In the genomic region with DNA sequence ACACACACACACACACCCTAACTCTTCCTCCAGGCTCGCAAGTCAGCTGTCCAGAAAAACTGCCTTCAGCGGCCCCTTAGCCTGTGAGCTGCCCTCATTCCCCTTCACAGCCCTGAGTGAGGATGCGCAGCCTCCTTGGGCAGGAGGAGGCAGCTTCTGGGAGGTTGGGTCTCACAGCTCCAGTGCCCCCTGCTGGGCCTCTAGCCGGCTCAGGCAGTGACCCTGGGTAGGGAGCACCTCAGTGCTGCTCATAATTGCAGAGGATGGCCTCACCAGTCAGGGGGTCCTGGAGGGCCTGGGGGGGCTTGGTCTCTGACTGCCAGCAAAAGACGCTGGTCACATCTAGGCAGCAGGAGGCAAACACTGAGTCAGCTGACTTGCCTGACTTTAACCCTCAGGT, we compare ENCODE assay signal across 8 cellular contexts. TPM values are rescaled to one million over a fixed set of nuclear protein-coding genes. Genes with fewer than 3 reads are reported as not detected.
DNase-seq lines count a peak whose midpoint lies in the region; ATAC-seq, FAIRE-seq and TF ChIP-seq lines count a peak whose summit lies in the region.

No MANE protein-coding gene starts in this region.

- H2BK5ac ChIP-seq in H1 (ENCODE audit: low read depth, low read length): no peak overlapping the region

- H3K79me2 ChIP-seq in H1 (ENCODE audit: control insufficient read depth in 1 of 2, insufficient read depth in 2 of 2, low read length in 2 of 2): no peaks in the 10 kb centered on the region

- no peak for FAIRE-seq in H1 (lab: Jason Lieb, UNC)

- peak overlapping the region; percentile 71; the same call in 1 of the 2 replicates for H4K8ac ChIP-seq in H1 (ENCODE audit: extremely low read depth, insufficient read depth, low read length)

- TF ChIP-seq CTCF in H1 (IDR thresholded peaks at IDR 0.05; ENCODE audit: control extremely low read depth in 1 of 3, insufficient read depth in 1 of 3, low read depth in 1 of 3, low read length in 3 of 3) (peak; percentile 12 to 39 (median 28); a peak in 2 of 4 replicates), psoas muscle (IDR thresholded peaks at IDR 0.05) (peak; percentile 8)

- TF ChIP-seq POLR2A in H1 (IDR thresholded peaks at IDR 0.05; ENCODE audit: control extremely low read depth in 1 of 2, low read depth in 2 of 2, low read length in 2 of 2): no peak

- no peak overlapping the region for H2BK15ac ChIP-seq in H1 (ENCODE audit: low read length)

- H3K9me3 ChIP-seq in H1 (ENCODE audit: insufficient read depth in 2 of 2, low read depth in 1 of 2, low read length in 1 of 2) (no peaks in the 10 kb centered on the region), psoas muscle (no peaks in the 10 kb centered on the region)

- no peak overlapping the region for H4K5ac ChIP-seq in H1 (ENCODE audit: insufficient read length, low read depth, low read length)

- H3K27me3 ChIP-seq in H1 (replicated peaks in 1 of 4; ENCODE audit: control insufficient read depth in 3 of 4, extremely low read depth in 1 of 4, insufficient read depth in 3 of 4, low read length in 3 of 4) (peaks cover 2 to 10% (median 6%) of the 10 kb centered on the region in 4 experiments; a peak in 4 of 7 replicates), psoas muscle (ENCODE audit: insufficient read depth in 3 of 3, low read length in 2 of 3) (peaks cover 0 to 16% (median 0%) of the 10 kb centered on the region in 3 donors)

- H3K56ac ChIP-seq in H1 (replicated peaks; ENCODE audit: insufficient read length, low read depth, low read length): no peak overlapping the region

- intact Hi-C loops in psoas muscle (cut with DNase I): no loop called here

- H3K14ac ChIP-seq in H1 (ENCODE audit: insufficient read length): no peak overlapping the region

- H3K23ac ChIP-seq in H1 (ENCODE audit: insufficient read length): no peak overlapping the region

- H2BK120ac ChIP-seq in H1 (replicated peaks; ENCODE audit: low read depth, low read length): no peak overlapping the region

- H3K4ac ChIP-seq in H1 (replicated peaks; ENCODE audit: insufficient read length, low read depth, low read length): no peak overlapping the region

- peaks cover 5% of the 10 kb centered on the region; the same call in 1 of the 2 replicates for H3K23me2 ChIP-seq in H1 (ENCODE audit: low read depth, low read length)

- no peak overlapping the region for H4K91ac ChIP-seq in H1 (replicated peaks; ENCODE audit: insufficient read length, low read length)

- H2BK20ac ChIP-seq in H1 (ENCODE audit: low read length): no peak overlapping the region

- H2AK5ac ChIP-seq in H1 (ENCODE audit: low read depth, low read length): no peak overlapping the region

- H3K36me3 ChIP-seq in H1 (ENCODE audit: control insufficient read depth in 2 of 4, insufficient read depth in 4 of 4, low read length in 3 of 4) (no peaks in the 10 kb centered on the region), psoas muscle (ENCODE audit: insufficient read depth in 1 of 2, low read depth in 1 of 2) (no peaks in the 10 kb centered on the region)

- H2BK12ac ChIP-seq in H1 (ENCODE audit: low read depth, low read length): no peak overlapping the region

- 53% methylated on average over 5 of the region's 5 CpGs; no CpG with 5 or more reads in 1 of the 2 experiments for WGBS in H1 (ENCODE audit: extremely low coverage in 1 of 2, insufficient coverage in 1 of 2, insufficient read length in 1 of 2, insufficient replicate concordance in 2 of 2, low coverage in 1 of 2, low lambda C conversion rate in 2 of 2, missing lambda C conversion rate in 1 of 2), 2 experiments
- WGBS in psoas muscle, 3 donors: 28 to 37% (median 35%) methylated on average over 5 of the region's 5 CpGs

- ATAC-seq in psoas muscle (peak in 3 of 4 donors; percentile 31 to 47 (median 43)), HG03460 (IDR thresholded peaks at IDR 0.05; ENCODE audit: unreplicated experiment) (no peak)

- H3K4me3 ChIP-seq in H1 (ENCODE audit: extremely low read depth in 1 of 4, insufficient read depth in 2 of 4, low read depth in 3 of 4, low read length in 4 of 4): peak overlapping the region in 3 of 4 experiments; percentile 56 to 68 (median 67); a peak in 4 of 8 replicates
- peak overlapping the region; percentile 68 for H3K4me3 ChIP-seq in psoas muscle

- H3K4me2 ChIP-seq in H1 (ENCODE audit: insufficient read depth in 1 of 2, low read depth in 2 of 2, low read length in 2 of 2): peak overlapping the region; percentile 57 to 95

- no peak overlapping the region for H3K9ac ChIP-seq in H1 (replicated peaks in 1 of 4; ENCODE audit: extremely low read depth in 1 of 4, low read depth in 3 of 4, low read length in 3 of 4)

- no peak for TF ChIP-seq EP300 in H1 (IDR thresholded peaks at IDR 0.05; ENCODE audit: borderline replicate concordance in 1 of 2, low read depth in 2 of 2, low read length in 2 of 2)

- CTCF ChIA-PET in H1 (lab: Charles Lee; ENCODE audit: partially characterized antibody): interaction anchor here (0.7 to 3.4 kb wide), 7 partner anchors 10 to 361 kb away, joined by 3 to 19 read pairs (median 3); no protein-coding TSS in a partner anchor

- H2AFZ ChIP-seq in H1 (ENCODE audit: low read length): no peak overlapping the region

- TF ChIP-seq RAD21 in H1 (IDR thresholded peaks at IDR 0.05 in 1 of 2, conservative IDR thresholded peaks at IDR 0.05 in 1 of 2; ENCODE audit: low read depth in 2 of 2, low read length in 2 of 2): peak; percentile 22 to 37; a peak in 2 of 4 replicates

- POLR2A ChIA-PET in H1 (lab: Charles Lee; ENCODE audit: partially characterized antibody): interaction anchor here (1.1 to 1.2 kb wide), 2 partner anchors 42 to 892 kb away, joined by 3 read pairs; no protein-coding TSS in a partner anchor

- H3K79me1 ChIP-seq in H1 (ENCODE audit: low read depth, low read length): no peaks in the 10 kb centered on the region

- no peaks in the 10 kb centered on the region for H3K4me1 ChIP-seq in H1 (replicated peaks in 1 of 4; ENCODE audit: control insufficient read depth in 3 of 4, insufficient read depth in 4 of 4, low read length in 3 of 4)
- H3K4me1 ChIP-seq in psoas muscle: peaks cover 9% of the 10 kb centered on the region

- peak overlapping the region; percentile 60; the same call in 1 of the 2 replicates for H3K18ac ChIP-seq in H1 (ENCODE audit: extremely low read depth, low read length)

- H3K27ac ChIP-seq in H1 (ENCODE audit: low read depth, low read length) (no peak overlapping the region), psoas muscle (no peak overlapping the region)

- H4K20me1 ChIP-seq in H1 (replicated peaks in 1 of 2; ENCODE audit: control insufficient read depth in 1 of 2, insufficient read depth in 2 of 2, low read length in 2 of 2): no peaks in the 10 kb centered on the region

- DNase-seq in GM03348 (ENCODE audit: low spot score) (peak; percentile 19), NCI-H1092 treated with DMSO at 0.1 percent for 48 hours (lab: John Stamatoyannopoulos, UW) (peak; percentile 31), H1 (ENCODE audit: low read depth in 1 of 2, low spot score in 2 of 2) (peak in 1 of 2 experiments; percentile 72), psoas muscle (no peak), SIG-M5 treated with dmso at 0.1 percent for 504 hours (lab: John Stamatoyannopoulos, UW; ENCODE audit: unreplicated experiment) (no peak), activated gamma-delta T cell treated with Interleukin-2 at 50 U/mL for 16 hours (no peak), midbrain (lab: John Stamatoyannopoulos, UW) (no peak)

TF ChIP-seq in H1, 55 proteins besides CTCF, POLR2A, EP300 and RAD21 (continues in another document):
- TF ChIP-seq NRF1 (IDR thresholded peaks at IDR 0.05; ENCODE audit: low read depth, low read length): no peak
- no peak for TF ChIP-seq GTF2F1 (IDR thresholded peaks at IDR 0.05; ENCODE audit: borderline replicate concordance, low read depth, low read length)
- no peak for TF ChIP-seq BCL11A (IDR thresholded peaks at IDR 0.05; ENCODE audit: low read depth in 2 of 2, low read length in 2 of 2)
- TF ChIP-seq TAF7 (optimal IDR thresholded peaks at IDR 0.05; ENCODE audit: borderline replicate concordance, low read depth, low read length): no peak
- no peak for TF ChIP-seq TCF12 (IDR thresholded peaks at IDR 0.05; ENCODE audit: low read depth, low read length)

RNA-seq across cellular contexts. Expression of a gene that starts 43.7 kb away (rescaled TPM):
- total RNA-seq in H1 (2021; fragmentation: NEBNext Ultra II Directional; extraction: Animal tissue kit (Norgen Biotek cat#: 25700)): 21.2 and 23.2 TPM in 2 replicates
- polyA plus RNA-seq in H1 (2011; rRNA removed) (4.5 and 6.2 TPM in 2 replicates), psoas muscle (1 to 10 TPM in 2 of 3 donors, under 1 TPM in 1; 0.96 to 3.0 (median 1.5) TPM)
- polyA plus RNA-seq in H1 (2011; cell fraction: cytosol; rRNA removed): 7.9 TPM
- polyA plus RNA-seq in H1 (2011; cell fraction: nucleus; rRNA removed): 8.4 TPM
- 5.7 to 10.4 TPM (median 7.1 TPM) in 4 replicates for polyA plus RNA-seq in H1 (2012, experiment 1 of 2)
- 1.4 TPM for polyA plus RNA-seq in H1 (2012, experiment 2 of 2)
- 17.0 TPM for polyA plus RNA-seq in H1 (2013, experiment 1 of 2)
- 15.8 TPM for polyA plus RNA-seq in H1 (2013, experiment 2 of 2)
- 14.1 and 19.5 TPM in 2 replicates for polyA minus RNA-seq in H1 (2011; rRNA and poly(A)+ RNA removed)
- 13.4 TPM for polyA minus RNA-seq in H1 (2011; cell fraction: cytosol; rRNA and poly(A)+ RNA removed)
- 42.4 TPM for polyA minus RNA-seq in H1 (2011; cell fraction: nucleus; rRNA and poly(A)+ RNA removed)
- total RNA-seq in psoas muscle: 1 to 10 TPM; 1.2 to 2.9 (median 1.9) TPM

RNA-seq across cellular contexts. Expression of a gene that starts 44.1 kb away (rescaled TPM):
- 10.2 and 13.0 TPM in 2 replicates for total RNA-seq in H1 (2021; fragmentation: NEBNext Ultra II Directional; extraction: Animal tissue kit (Norgen Biotek cat#: 25700))
- polyA plus RNA-seq in H1 (2011; rRNA removed) (2.1 and 2.9 TPM in 2 replicates), psoas muscle (1 to 10 TPM in 2 of 3 donors, under 1 TPM in 1; 0.58 to 3.2 (median 1.5) TPM)
- 4.2 TPM for polyA plus RNA-seq in H1 (2011; cell fraction: cytosol; rRNA removed)
- polyA plus RNA-seq in H1 (2011; cell fraction: nucleus; rRNA removed): 5.2 TPM
- 2.6 to 10.0 TPM (median 3.8 TPM) in 4 replicates for polyA plus RNA-seq in H1 (2012, experiment 1 of 2)
- 0.26 TPM for polyA plus RNA-seq in H1 (2012, experiment 2 of 2)
- polyA plus RNA-seq in H1 (2013, experiment 1 of 2): 13.2 TPM
- polyA plus RNA-seq in H1 (2013, experiment 2 of 2): 11.7 TPM
- polyA minus RNA-seq in H1 (2011; rRNA and poly(A)+ RNA removed): 8.3 and 10.8 TPM in 2 replicates
- polyA minus RNA-seq in H1 (2011; cell fraction: cytosol; rRNA and poly(A)+ RNA removed): 5.5 TPM
- 37.9 TPM for polyA minus RNA-seq in H1 (2011; cell fraction: nucleus; rRNA and poly(A)+ RNA removed)
- total RNA-seq in psoas muscle: 1 to 10 TPM; 1.1 to 2.0 (median 1.6) TPM

RNA-seq across cellular contexts. Expression of a gene that starts 59.7 kb away (rescaled TPM):
- 9.7 and 11.4 TPM in 2 replicates for total RNA-seq in H1 (2021; fragmentation: NEBNext Ultra II Directional; extraction: Animal tissue kit (Norgen Biotek cat#: 25700))
- polyA plus RNA-seq in H1 (2011; rRNA removed) (8.8 and 9.5 TPM in 2 replicates), psoas muscle (1 to 10 TPM in 2 of 3 donors, under 1 TPM in 1; 0.80 to 7.2 (median 1.9) TPM)
- polyA plus RNA-seq in H1 (2011; cell fraction: cytosol; rRNA removed): 8.9 TPM
- polyA plus RNA-seq in H1 (2011; cell fraction: nucleus; rRNA removed): 25.6 TPM
- 8.5 to 11.6 TPM (median 11.2 TPM) in 4 replicates for polyA plus RNA-seq in H1 (2012, experiment 1 of 2)
- 4.8 TPM for polyA plus RNA-seq in H1 (2012, experiment 2 of 2)
- polyA plus RNA-seq in H1 (2013, experiment 1 of 2): 13.3 TPM
- 10.9 TPM for polyA plus RNA-seq in H1 (2013, experiment 2 of 2)
- polyA minus RNA-seq in H1 (2011; rRNA and poly(A)+ RNA removed): 21.7 and 28.9 TPM in 2 replicates
- polyA minus RNA-seq in H1 (2011; cell fraction: cytosol; rRNA and poly(A)+ RNA removed): 16.0 TPM
- polyA minus RNA-seq in H1 (2011; cell fraction: nucleus; rRNA and poly(A)+ RNA removed): 52.5 TPM
- 1 to 10 TPM; 1.5 to 3.5 (median 3.0) TPM for total RNA-seq in psoas muscle

Comparison
In these comparisons a context has a peak if more than half of its experiments do, and no peak if none do; other contexts are left out.
1. DNase-seq: peak in GM03348 (single experiment) and NCI-H1092 treated with DMSO at 0.1 percent for 48 hours (single experiment); none in psoas muscle (0 of 2), SIG-M5 treated with dmso at 0.1 percent for 504 hours (single experiment), activated gamma-delta T cell treated with Interleukin-2 at 50 U/mL for 16 hours (single experiment) and midbrain (single experiment).